In the genomic region with DNA sequence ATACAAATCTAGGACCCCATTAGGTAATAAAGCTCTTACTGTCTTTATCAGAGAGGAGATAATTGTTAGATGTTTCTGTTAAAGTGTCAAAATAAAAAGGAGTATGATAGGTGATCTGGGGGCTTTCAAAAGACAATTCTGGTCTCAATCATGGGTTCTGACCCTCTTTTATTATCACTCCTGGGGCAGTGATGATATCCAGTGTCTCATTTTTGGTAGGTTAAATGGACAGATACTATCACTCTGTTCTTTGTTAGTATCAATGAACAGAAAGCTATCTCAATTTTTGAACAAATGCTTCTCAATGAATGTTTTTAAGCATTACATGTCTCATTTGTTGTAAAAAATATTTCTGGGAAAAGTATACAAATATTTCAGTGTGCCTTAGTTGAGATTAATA, we compare ENCODE assay signal across 31 cellular contexts.
"Had no signal": no experiment of that assay in that cellular context is flagged by ENCODE, and none has a peak within 500 bp of the region (broad histone marks: within the 10 kb centered on the region; RNA-seq: fewer than 3 reads in every experiment).

No MANE protein-coding gene starts in this region.

- H3K4me3 ChIP-seq: adrenal gland, ascending aorta, body of pancreas, breast epithelium had no signal

- H3K4me1 ChIP-seq: adrenal gland, ascending aorta, breast epithelium had no signal

- H3K27ac ChIP-seq: adrenal gland, ascending aorta, body of pancreas, brain microvascular endothelial cell, breast epithelium had no signal

- H3K36me3 ChIP-seq: adrenal gland, ascending aorta, brain microvascular endothelial cell, breast epithelium had no signal

- H3K27me3 ChIP-seq: adrenal gland, ascending aorta, body of pancreas, brain microvascular endothelial cell, breast epithelium had no signal

- ATAC-seq: activated naive CD4-positive, alpha-beta T cell treated with anti-CD3 and anti-CD28 coated beads, Interleukin-2, amount 50 U/mL, for 72 hours; activated naive CD8-positive, alpha-beta T cell treated with anti-CD3 and anti-CD28 coated beads, Interleukin-2, amount 50 U/mL, for 24 hours; activated T-cell treated with anti-CD3 and anti-CD28 coated beads, Interleukin-2, amount 50 U/mL, for 4 hours; activated T-cell treated with anti-CD3 and anti-CD28 coated beads, Interleukin-2, amount 50 U/mL, for 72 hours; activated T-helper 17 cell treated with anti-CD3 and anti-CD28 coated beads, Interleukin-2, amount 50 U/mL, for 72 hours; body of pancreas had no signal

- DNase-seq: activated effector memory CD4-positive, alpha-beta T cell treated with anti-CD3 and anti-CD28 coated beads, Interleukin-2, amount 50 U/mL, for 16 hours; activated effector memory CD4-positive, alpha-beta T cell treated with Interleukin-2 at 50 U/mL for 16 hours; activated gamma-delta T cell; activated gamma-delta T cell treated with Interleukin-2 at 50 U/mL for 16 hours; activated naive CD4-positive, alpha-beta T cell; activated naive CD4-positive, alpha-beta T cell treated with anti-CD3 and anti-CD28 coated beads for 36 hours; activated naive CD4-positive, alpha-beta T cell treated with anti-CD3 and anti-CD28 coated beads, Interleukin-2, amount 10 ng/mL, durations not matched to agents 7 days and 5 days; activated naive CD4-positive, alpha-beta T cell treated with anti-CD3 and anti-CD28 coated beads, Interleukin-2, amount 50 U/mL, for 16 hours; activated naive CD4-positive, alpha-beta T cell treated with Interleukin-2 at 50 U/mL for 16 hours; activated naive CD8-positive, alpha-beta T cell treated with anti-CD3 and anti-CD28 coated beads for 36 hours; activated naive CD8-positive, alpha-beta T cell treated with anti-CD3 and anti-CD28 coated beads, Interleukin-2, amount 10 ng/mL, durations not matched to agents 7 days and 5 days; activated naive CD8-positive, alpha-beta T cell treated with anti-CD3 and anti-CD28 coated beads, Interleukin-2, amount 50 U/mL, for 24 hours; activated T-cell treated with anti-CD3 and anti-CD28 coated beads, Interleukin-2, amount 50 U/mL, for 1 hour; activated T-cell treated with anti-CD3 and anti-CD28 coated beads, Interleukin-2, amount 50 U/mL, for 24 hours; activated T-cell treated with anti-CD3 and anti-CD28 coated beads, Interleukin-2, amount 50 U/mL, for 4 hours; activated T-cell treated with anti-CD3 and anti-CD28 coated beads, Interleukin-2, amount 50 U/mL, for 48 hours; activated T-cell treated with anti-CD3 and anti-CD28 coated beads, Interleukin-2, amount 50 U/mL, for 72 hours; adrenal gland; amniotic stem cell; amygdala; anterior cingulate cortex; aorta; body of pancreas; brain microvascular endothelial cell; caudate nucleus; central memory CD4-positive, alpha-beta T cell; cerebellar nuclear complex had no signal

- H3K9me3 ChIP-seq: adrenal gland, ascending aorta, body of pancreas, breast epithelium had no signal
